14 cellular contexts compared by ENCODE assay signal in the genomic region with DNA sequence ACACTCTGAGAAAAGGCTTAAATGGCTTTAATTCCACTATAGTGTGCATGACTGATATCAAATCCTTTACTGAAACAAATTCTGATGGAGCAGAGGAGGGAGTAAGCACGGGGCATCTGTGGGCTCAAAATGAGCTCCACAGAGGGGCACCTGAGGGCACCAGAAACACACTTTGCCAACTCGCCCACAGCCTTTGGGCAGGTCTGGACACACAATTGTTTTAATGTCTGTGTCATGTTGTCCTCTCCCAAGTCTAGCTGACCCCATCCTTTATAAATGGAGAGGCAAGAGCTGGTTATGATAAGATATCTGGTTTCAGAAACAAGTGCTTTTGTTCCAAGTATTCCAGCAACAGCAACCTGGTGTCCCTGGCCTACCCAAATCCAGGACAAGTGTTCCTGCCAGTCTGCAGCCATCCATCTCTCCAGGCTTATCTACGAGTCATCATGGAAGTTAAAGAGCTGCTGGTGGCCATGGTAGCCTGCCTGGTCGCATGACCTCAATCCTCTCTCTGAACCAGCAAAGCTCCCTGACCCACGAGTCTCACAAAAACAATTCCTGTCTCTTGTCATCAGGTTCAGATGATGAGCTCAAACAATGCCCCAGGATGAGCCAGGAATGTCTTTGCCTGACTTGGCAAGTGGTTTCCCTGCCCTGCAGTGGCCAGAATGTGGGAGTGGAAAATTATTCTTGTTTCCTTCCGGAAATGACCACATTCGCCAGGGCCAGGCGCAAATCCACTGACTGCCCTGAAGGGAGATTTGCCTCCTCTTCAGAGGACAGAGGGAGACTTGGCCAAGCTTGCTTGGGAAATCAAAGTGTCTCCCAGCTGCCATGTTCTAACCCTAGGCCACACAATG.
DNase-seq lines count a peak whose midpoint lies in the region; ATAC-seq and TF ChIP-seq lines count a peak whose summit lies in the region.
"Had no signal": no experiment of that assay in that cellular context is flagged by ENCODE, and none has a peak within 500 bp of the region (broad histone marks: within the 10 kb centered on the region; RNA-seq: fewer than 3 reads in every experiment).

No MANE protein-coding gene starts in this region.

- no peak overlapping the region for H3K4me3 Mint-ChIP-seq in MCF 10A (ENCODE audit: unreplicated experiment)
- H3K4me3 Mint-ChIP-seq in nephron progenitor cell = no peak overlapping the region
- H3K4me3 Mint-ChIP-seq: central memory CD8-positive, alpha-beta T cell had no signal

- no peaks in the 10 kb centered on the region for H3K27me3 Mint-ChIP-seq in MCF 10A (ENCODE audit: insufficient read depth, unreplicated experiment)
- H3K27me3 Mint-ChIP-seq in nephron progenitor cell (ENCODE audit: low read depth, poor library complexity) = no peaks in the 10 kb centered on the region

- peak; percentile 62 for ATAC-seq in left ventricle myocardium superior
- ATAC-seq: foreskin keratinocyte, left lung had no signal

- CTCF ChIA-PET in MCF 10A (lab: Yijun Ruan, JAX) = interaction anchor here (0.7 to 1.0 kb wide), 3 partner anchors 14 to 93 kb away, joined by 3 read pairs; no protein-coding TSS in a partner anchor

- TF ChIP-seq CTCF in MCF 10A (IDR thresholded peaks at IDR 0.05; ENCODE audit: unreplicated experiment) (no peak), nephron progenitor cell (IDR thresholded peaks at IDR 0.05) (no peak)

- H3K9me3 Mint-ChIP-seq in MCF 10A (ENCODE audit: unreplicated experiment) = no peaks in the 10 kb centered on the region
- H3K9me3 Mint-ChIP-seq in nephron progenitor cell = no peaks in the 10 kb centered on the region
- H3K9me3 Mint-ChIP-seq: central memory CD8-positive, alpha-beta T cell had no signal

- DNase-seq in HK-2 (ENCODE audit: unreplicated experiment) (peak; percentile 75), MCF 10A (ENCODE audit: unreplicated experiment) (peak; percentile 66), left ventricle myocardium superior (no peak), stromal cell of bone marrow (ENCODE audit: low read depth) (peak; percentile 14), middle frontal gyrus (ENCODE audit: extremely low spot score, low spot score) (no peak), midbrain (lab: John Stamatoyannopoulos, UW) (no peak), nephron progenitor cell (no peak)
- DNase-seq: activated CD4-positive, alpha-beta T cell treated with anti-CD3 and anti-CD28 coated beads for 4 hours; foreskin keratinocyte; left lung; NCI-H1417; substantia nigra; SW 1271 had no signal

- intact Hi-C loops in MCF 10A (cut with micrococcal nuclease) (no loop called here), left ventricle myocardium superior (cut with micrococcal nuclease) (no loop called here)

- no TSS peak for BruUV-seq in MCF 10A (replicated peaks; lab: Mats Ljungman, UMichigan)

- POLR2A ChIA-PET in MCF 10A (lab: Yijun Ruan, JAX) = interaction anchor here (0.7 kb wide), 1 partner anchor 1094 kb away, joined by 3 read pairs; no protein-coding TSS in a partner anchor

- H3K27ac Mint-ChIP-seq in MCF 10A (ENCODE audit: low read depth, unreplicated experiment) (no peak overlapping the region), nephron progenitor cell (no peak overlapping the region)

- H3K4me1 Mint-ChIP-seq in MCF 10A (ENCODE audit: insufficient read depth, unreplicated experiment) (peaks cover 12% of the 10 kb centered on the region), nephron progenitor cell (peaks cover 16% of the 10 kb centered on the region)
- H3K4me1 Mint-ChIP-seq: central memory CD8-positive, alpha-beta T cell had no signal

- H3K36me3 Mint-ChIP-seq in MCF 10A (ENCODE audit: insufficient read depth, unreplicated experiment) (no peaks in the 10 kb centered on the region), nephron progenitor cell (ENCODE audit: low read depth) (no peaks in the 10 kb centered on the region)

Comparison
In these comparisons a context has a peak if more than half of its experiments do, and no peak if none do; other contexts are left out.
1. DNase-seq: peak in HK-2 (single experiment), MCF 10A (single experiment) and stromal cell of bone marrow (single experiment); none in left ventricle myocardium superior (single experiment), middle frontal gyrus (single experiment), midbrain (single experiment) and nephron progenitor cell (single experiment).